15 cellular contexts compared by ENCODE assay signal in genomic region chr3:134362221-134362620, GRCh38. TPM values are rescaled to one million over a fixed set of nuclear protein-coding genes. Genes with fewer than 3 reads are reported as not detected.
A peak's percentile ranks its signal among the peaks of the same experiment; 100 is the strongest.
DNase-seq lines count a peak whose midpoint lies in the region; ATAC-seq, FAIRE-seq and TF ChIP-seq lines count a peak whose summit lies in the region.
"Had no signal": no experiment of that assay in that cellular context is flagged by ENCODE, and none has a peak within 500 bp of the region (broad histone marks: within the 10 kb centered on the region; RNA-seq: fewer than 3 reads in every experiment).

No MANE protein-coding gene starts in this region.

- H2AFZ ChIP-seq in endothelial cell of umbilical vein (ENCODE audit: low read depth, low read length) (no peak overlapping the region), osteoblast (ENCODE audit: low read length) (no peak overlapping the region)

- H3K36me3 ChIP-seq in endothelial cell of umbilical vein (ENCODE audit: control insufficient read depth in 2 of 2, extremely low read depth in 1 of 2, insufficient read depth in 2 of 2, low read length in 2 of 2) (peaks cover 72 to 87% of the 10 kb centered on the region in 2 experiments), osteoblast (ENCODE audit: insufficient read depth, low read length) (peaks cover 96% of the 10 kb centered on the region), upper lobe of left lung (peaks cover 45 to 90% (median 69%) of the 10 kb centered on the region in 4 donors)

- TF ChIP-seq POLR2A in endothelial cell of umbilical vein (IDR thresholded peaks at IDR 0.05; ENCODE audit: low read depth, low read length) (no peak), upper lobe of left lung (IDR thresholded peaks at IDR 0.05) (no peak)

- H3K4me1 ChIP-seq in endothelial cell of umbilical vein (ENCODE audit: control insufficient read depth, extremely low read depth, insufficient read depth, low read length) (peaks cover 56% of the 10 kb centered on the region), osteoblast (ENCODE audit: insufficient read depth, low read length) (peaks cover 97% of the 10 kb centered on the region), upper lobe of left lung (peaks cover 92 to 98% (median 94%) of the 10 kb centered on the region in 4 donors)

- POLR2A ChIA-PET in endothelial cell of umbilical vein (lab: Charles Lee) = interaction anchor here (5.7 kb wide), 1 partner anchor 48 kb away, joined by 63 read pairs; no protein-coding TSS in a partner anchor

- no TSS peak for BruUV-seq in endothelial cell of umbilical vein (replicated peaks; lab: Mats Ljungman, UMichigan)

- TF ChIP-seq CTCF in endothelial cell of umbilical vein (IDR thresholded peaks at IDR 0.05; ENCODE audit: extremely low read depth in 1 of 2, insufficient read depth in 1 of 2, low read depth in 1 of 2, low read length in 2 of 2) (no peak), osteoblast (IDR thresholded peaks at IDR 0.05; ENCODE audit: extremely low read depth, low read depth, low read length) (no peak), upper lobe of left lung (IDR thresholded peaks at IDR 0.05) (no peak)

- no peak for TF ChIP-seq EP300 in upper lobe of left lung (IDR thresholded peaks at IDR 0.05)

- FAIRE-seq in endothelial cell of umbilical vein (lab: Jason Lieb, UNC) (no peak), GM19239 (lab: Jason Lieb, UNC) (no peak)

- no peaks in the 10 kb centered on the region for H3K9me3 ChIP-seq in endothelial cell of umbilical vein (replicated peaks; ENCODE audit: control insufficient read depth, insufficient read depth, low read length)
- H3K9me3 ChIP-seq in osteoblast (ENCODE audit: low read depth, low read length) = no peaks in the 10 kb centered on the region
- H3K9me3 ChIP-seq in upper lobe of left lung = no peaks in the 10 kb centered on the region
- H3K9me3 ChIP-seq: mucosa of descending colon had no signal

- H3K4me2 ChIP-seq in endothelial cell of umbilical vein (ENCODE audit: insufficient read depth, low read length) (no peak overlapping the region), osteoblast (ENCODE audit: insufficient read depth, low read length) (no peak overlapping the region)

- no peaks in the 10 kb centered on the region for H3K27me3 ChIP-seq in endothelial cell of umbilical vein (ENCODE audit: control insufficient read depth in 2 of 2, insufficient read depth in 2 of 2, low read length in 2 of 2)
- H3K27me3 ChIP-seq in osteoblast (ENCODE audit: insufficient read depth, low read length) = no peaks in the 10 kb centered on the region
- no peaks in the 10 kb centered on the region for H3K27me3 ChIP-seq in upper lobe of left lung

- CTCF ChIA-PET in endothelial cell of umbilical vein (lab: Charles Lee) = interaction anchor here (0.9 to 3.4 kb wide), 4 partner anchors 10 to 111 kb away, joined by 3 to 32 read pairs (median 6); no protein-coding TSS in a partner anchor

- no peaks in the 10 kb centered on the region for H3K9me1 ChIP-seq in endothelial cell of umbilical vein (replicated peaks; ENCODE audit: control insufficient read depth, extremely low read depth, insufficient read depth, low read length)

- dilution Hi-C loops in endothelial cell of umbilical vein (cut with MboI; ENCODE audit: extremely low pct_ligation_motif_present, low sequenced_read_pairs) = no loop called here

- H3K27ac ChIP-seq in endothelial cell of umbilical vein (ENCODE audit: insufficient read depth, low read depth, low read length) = peak overlapping the region; percentile 10
- peak overlapping the region; percentile 84 for H3K27ac ChIP-seq in osteoblast (ENCODE audit: low read depth, low read length)
- peak overlapping the region; percentile 81 to 99 (median 98) for H3K27ac ChIP-seq in upper lobe of left lung

- no peak overlapping the region for H3K9ac ChIP-seq in endothelial cell of umbilical vein (replicated peaks; ENCODE audit: extremely low read depth, insufficient read depth, low read length)

- peaks cover 71% of the 10 kb centered on the region for H3K79me2 ChIP-seq in endothelial cell of umbilical vein (ENCODE audit: control insufficient read depth, insufficient read depth, low read length)
- H3K79me2 ChIP-seq in osteoblast (ENCODE audit: insufficient read depth, low read length) = peaks cover 59% of the 10 kb centered on the region

- H4K20me1 ChIP-seq in endothelial cell of umbilical vein (replicated peaks; ENCODE audit: control insufficient read depth, extremely low read depth, insufficient read depth, low read length) (no peaks in the 10 kb centered on the region), osteoblast (ENCODE audit: insufficient read depth, low read length) (peaks cover 49% of the 10 kb centered on the region)

- intact Hi-C loops in endothelial cell of umbilical vein (cut with micrococcal nuclease) = loop anchor here (5.0 to 10.0 kb wide), 2 partner anchors 420 to 787 kb away; partner anchors contain the start of gene CDV3

- whole genome bisulfite sequencing in upper lobe of left lung, 2 donors = 77 to 80% methylated on average over 6 of the region's 6 CpGs

- ATAC-seq in upper lobe of left lung (ENCODE audit: low FRiP score in 2 of 2) = no peak
- ATAC-seq in HG03520 (IDR thresholded peaks at IDR 0.05; ENCODE audit: unreplicated experiment) = no peak
- ATAC-seq: HCT116, mucosa of descending colon had no signal

- peak; percentile 3 for DNase-seq in activated CD8-positive, alpha-beta memory T cell treated with anti-CD3 and anti-CD28 coated beads, Interleukin-2, amount 50 U/mL, for 4 hours
- no peak for DNase-seq in activated CD8-positive, alpha-beta memory T cell treated with anti-CD3 and anti-CD28 coated beads for 24 hours
- DNase-seq in endothelial cell of umbilical vein (ENCODE audit: low read depth, low spot score) = no peak
- DNase-seq in osteoblast (ENCODE audit: insufficient read length, low spot score, missing footprints) = peak; percentile 41
- peak in 1 of 2 donors; percentile 10 for DNase-seq in upper lobe of left lung
- no peak for DNase-seq in ureter (ENCODE audit: low spot score)
- no peak for DNase-seq in GM19239 (ENCODE audit: insufficient read length, low spot score)
- DNase-seq: COR-L47; cortex of kidney; mucosa of descending colon; NCI-H2171 treated with DMSO at 0.1 percent for 48 hours; NK-92 treated with Interleukin-12 subunit alpha and Interleukin-12 subunit beta, amount 100 ng/mL, for 24 hours had no signal

- no peak overlapping the region for H3K4me3 ChIP-seq in endothelial cell of umbilical vein (replicated peaks in 1 of 3; ENCODE audit: insufficient read depth in 1 of 3, low read depth in 1 of 3, low read length in 3 of 3)
- no peak overlapping the region for H3K4me3 ChIP-seq in osteoblast (ENCODE audit: insufficient read depth, low read length)
- no peak overlapping the region for H3K4me3 ChIP-seq in upper lobe of left lung
- H3K4me3 ChIP-seq: mucosa of descending colon had no signal

TF ChIP-seq in endothelial cell of umbilical vein, 7 proteins besides CTCF, POLR2A, EP300 and RAD21:
- TF ChIP-seq JUN (IDR thresholded peaks at IDR 0.05; ENCODE audit: borderline replicate concordance, insufficient read depth, insufficient read length, low read depth) = no peak
- no peak for TF ChIP-seq MYC (IDR thresholded peaks at IDR 0.05; ENCODE audit: low read depth, low read length)
- TF ChIP-seq EZH2 (IDR thresholded peaks at IDR 0.05; ENCODE audit: borderline replicate concordance, low read depth, low read length, severe bottlenecking) = no peak
- TF ChIP-seq MAX (IDR thresholded peaks at IDR 0.05; ENCODE audit: insufficient read depth, insufficient read length) = no peak

RNA-seq across cellular contexts. Expression of gene AMOTL2, which starts 12.0 kb away (rescaled TPM):
- total RNA-seq in endothelial cell of umbilical vein (145 and 167 TPM in 2 replicates), osteoblast (205 and 300 TPM in 2 replicates), upper lobe of left lung (100 to 1,000 TPM in 5 of 6 donors, 10 to 100 TPM in 1; 73.3 to 179 (median 132) TPM), ureter (76.2 TPM)
- 129 and 130 TPM in 2 replicates for polyA plus RNA-seq in endothelial cell of umbilical vein
- polyA plus RNA-seq in endothelial cell of umbilical vein (2011; cell fraction: cytosol; rRNA removed) = 123 and 135 TPM in 2 replicates
- 200 and 222 TPM in 2 replicates for polyA plus RNA-seq in endothelial cell of umbilical vein (2011; cell fraction: nucleus; rRNA removed)
- 67.7 and 69.8 TPM in 2 replicates for polyA plus RNA-seq in endothelial cell of umbilical vein (2012)
- polyA minus RNA-seq in endothelial cell of umbilical vein = 186 and 195 TPM in 2 replicates
- polyA minus RNA-seq in endothelial cell of umbilical vein (2011; cell fraction: cytosol; rRNA and poly(A)+ RNA removed) = 41.2 TPM
- 95.7 and 170 TPM in 2 replicates for polyA minus RNA-seq in endothelial cell of umbilical vein (2011; cell fraction: nucleus; rRNA and poly(A)+ RNA removed)
- total RNA-seq: activated CD8-positive, alpha-beta memory T cell treated with anti-CD3 and anti-CD28 coated beads for 36 hours had no signal

Comparison
In these comparisons a context has a peak if more than half of its experiments do, and no peak if none do; other contexts are left out.
1. DNase-seq: peak in activated CD8-positive, alpha-beta memory T cell treated with anti-CD3 and anti-CD28 coated beads, Interleukin-2, amount 50 U/mL, for 4 hours (single experiment) and osteoblast (single experiment); none in activated CD8-positive, alpha-beta memory T cell treated with anti-CD3 and anti-CD28 coated beads for 24 hours (single experiment), endothelial cell of umbilical vein (single experiment), ureter (single experiment) and GM19239 (single experiment).
2. H3K27ac ChIP-seq: peak in every context shown above with its lines; median percentile 98 in upper lobe of left lung; 84 in osteoblast; 10 in endothelial cell of umbilical vein.